ENCODE assay signal across 8 cellular contexts in genomic region chr19:1400281-1401137, GRCh38. TPM values are rescaled to one million over a fixed set of nuclear protein-coding genes. Genes with fewer than 3 reads are reported as not detected.
DNase-seq lines count a peak whose midpoint lies in the region; ATAC-seq, FAIRE-seq and TF ChIP-seq lines count a peak whose summit lies in the region.

No MANE protein-coding gene starts in this region.

- no peak for FAIRE-seq in A549 (lab: Jason Lieb, UNC)

- peak overlapping the region; percentile 65; the same call in 1 of the 2 replicates for H2AFZ ChIP-seq in SK-N-SH (ENCODE audit: low read depth)
- H2AFZ ChIP-seq in neuronal stem cell (ENCODE audit: low read length) = peak overlapping the region; percentile 89

- H2BK15ac ChIP-seq in neuronal stem cell (ENCODE audit: low read length) = peak overlapping the region; percentile 88

- peak overlapping the region; percentile 97 for H3K23ac ChIP-seq in neuronal stem cell (ENCODE audit: low read depth, low read length, poor library complexity)

- no peak for TF ChIP-seq RAD21 in A549 (conservative IDR thresholded peaks at IDR 0.05 in 1 of 2, IDR thresholded peaks at IDR 0.05 in 1 of 2)
- no peak for TF ChIP-seq RAD21 in SK-N-SH (IDR thresholded peaks at IDR 0.05; ENCODE audit: low read length)

- H2BK120ac ChIP-seq in neuronal stem cell (ENCODE audit: low read depth, low read length) = no peak overlapping the region

- H3K36me3 ChIP-seq in SK-N-SH (replicated peaks in 1 of 2; ENCODE audit: control insufficient read depth in 1 of 2, insufficient read depth in 2 of 2, low read length in 1 of 2) = no peaks in the 10 kb centered on the region
- peaks cover 4 to 17% of the 10 kb centered on the region in 2 donors for H3K36me3 ChIP-seq in neuronal stem cell (replicated peaks in 1 of 2; ENCODE audit: control insufficient read depth in 2 of 2, insufficient read depth in 2 of 2, low read length in 2 of 2)

- POLR2A ChIA-PET in A549 (lab: Yijun Ruan, JAX) = no interaction called here
- POLR2A ChIA-PET in SK-N-SH (lab: Yijun Ruan, JAX) = no interaction called here

- peak overlapping the region; percentile 75 for H2BK5ac ChIP-seq in neuronal stem cell (ENCODE audit: low read length)

- H3K4me1 ChIP-seq in A549 (peaks cover 15% of the 10 kb centered on the region; the same call in 2 of the 3 replicates), SK-N-SH (ENCODE audit: control insufficient read depth in 1 of 2, insufficient read depth in 2 of 2, low read depth in 1 of 2, low read length in 1 of 2) (peaks cover 0 to 6% of the 10 kb centered on the region in 2 experiments; a peak in 1 of 4 replicates), neuronal stem cell (ENCODE audit: control insufficient read depth in 2 of 2, insufficient read depth in 1 of 2, low read depth in 1 of 2, low read length in 2 of 2) (peaks cover 3 to 4% of the 10 kb centered on the region in 2 donors)

- TF ChIP-seq POLR2A in A549 (IDR thresholded peaks at IDR 0.05; ENCODE audit: low read length) = 0 out of 2 replicates have a peak, but pooled peaks have one; percentile 14

- DNase-seq in A549 (ENCODE audit: low read depth in 1 of 2, low spot score in 1 of 2) = peak in 1 of 2 experiments; percentile 42
- no peak for DNase-seq in GM12865 (ENCODE audit: low read depth)
- DNase-seq in SK-N-SH = peak; percentile 82
- peak; percentile 42 for DNase-seq in fibroblast of mammary gland (ENCODE audit: low read depth)
- no peak for DNase-seq in neuronal stem cell (ENCODE audit: low spot score)
- no peak for DNase-seq in activated effector memory CD4-positive, alpha-beta T cell treated with anti-CD3 and anti-CD28 coated beads, Interleukin-2, amount 50 U/mL, for 16 hours

- H2BK12ac ChIP-seq in neuronal stem cell (ENCODE audit: low read length) = no peak overlapping the region

- H2AK5ac ChIP-seq in neuronal stem cell (ENCODE audit: low read depth, low read length) = peak overlapping the region; percentile 99

- H3K9me2 ChIP-seq in SK-N-SH = no peaks in the 10 kb centered on the region

- peak overlapping the region; percentile 84 for H3K4ac ChIP-seq in neuronal stem cell (ENCODE audit: low read length)

- no peaks in the 10 kb centered on the region for H3K27me3 ChIP-seq in SK-N-SH (ENCODE audit: insufficient read depth)
- H3K27me3 ChIP-seq in neuronal stem cell (ENCODE audit: control insufficient read depth in 3 of 3, insufficient read depth in 3 of 3, low read depth in 1 of 3, low read length in 3 of 3) = no peaks in the 10 kb centered on the region

- H3K14ac ChIP-seq in neuronal stem cell (ENCODE audit: low read length) = peak overlapping the region; percentile 90

- H3K4me2 ChIP-seq in A549 (peak overlapping the region; percentile 81), SK-N-SH (peak overlapping the region; percentile 99), neuronal stem cell (ENCODE audit: insufficient read depth, low read length, poor library complexity, severe bottlenecking) (peak overlapping the region; percentile 89)

- peak; percentile 33 to 57; a peak in 3 of 6 replicates for ATAC-seq in A549
- no peak for ATAC-seq in GM21423 (IDR thresholded peaks at IDR 0.05; ENCODE audit: unreplicated experiment)
- no peak for ATAC-seq in HG03139 (IDR thresholded peaks at IDR 0.05; ENCODE audit: unreplicated experiment)

- peaks cover 7% of the 10 kb centered on the region for H3F3A ChIP-seq in SK-N-SH (replicated peaks; ENCODE audit: insufficient read depth)

- H3K9ac ChIP-seq in SK-N-SH (peak overlapping the region; percentile 62), neuronal stem cell (ENCODE audit: low read depth, low read length, poor library complexity) (peak overlapping the region; percentile 96)

- TF ChIP-seq EP300 in A549 (IDR thresholded peaks at IDR 0.05) (no peak), SK-N-SH (IDR thresholded peaks at IDR 0.05; ENCODE audit: borderline replicate concordance in 1 of 2, low read depth in 1 of 2, low read length in 1 of 2) (no peak)

- peak overlapping the region; percentile 69 to 95 for H3K27ac ChIP-seq in A549
- H3K27ac ChIP-seq in SK-N-SH (ENCODE audit: low read depth in 2 of 2, low read length in 1 of 2) = peak overlapping the region in 1 of 2 experiments; percentile 51; a peak in 1 of 4 replicates
- no peak overlapping the region for H3K27ac ChIP-seq in neuronal stem cell (replicated peaks; ENCODE audit: low read length)

- H3K18ac ChIP-seq in neuronal stem cell (ENCODE audit: low read length) = peak overlapping the region; percentile 95

- H3K79me2 ChIP-seq in SK-N-SH (ENCODE audit: insufficient read depth) = peaks cover 12% of the 10 kb centered on the region; the same call in 1 of the 2 replicates

- H4K20me1 ChIP-seq in SK-N-SH (ENCODE audit: insufficient read depth) = no peaks in the 10 kb centered on the region

- H3K9me3 ChIP-seq in A549 (no peaks in the 10 kb centered on the region), SK-N-SH (no peaks in the 10 kb centered on the region), neuronal stem cell (replicated peaks in 1 of 2; ENCODE audit: control insufficient read depth in 2 of 2, insufficient read depth in 1 of 2, low read depth in 1 of 2, low read length in 2 of 2) (no peaks in the 10 kb centered on the region)

- TF ChIP-seq CTCF in A549 (IDR thresholded peaks at IDR 0.05) (no peak), GM12865 (IDR thresholded peaks at IDR 0.05; ENCODE audit: insufficient read depth, low read depth, low read length, missing control alignments) (no peak), SK-N-SH (IDR thresholded peaks at IDR 0.05) (no peak), fibroblast of mammary gland (conservative IDR thresholded peaks at IDR 0.05; ENCODE audit: control insufficient read depth, insufficient read depth, low read depth, low read length) (no peak)

- H4K91ac ChIP-seq in neuronal stem cell (ENCODE audit: low read depth, low read length, poor library complexity) = no peak overlapping the region

- no peak overlapping the region for H4K8ac ChIP-seq in neuronal stem cell (ENCODE audit: low read depth, low read length)

- WGBS in A549 (ENCODE audit: missing lambda C conversion rate) = 57% methylated on average over 13 of the region's 36 CpGs
- WGBS in SK-N-SH (ENCODE audit: low lambda C conversion rate) = 52% methylated on average over 12 of the region's 36 CpGs
- WGBS in neuronal stem cell (ENCODE audit: extremely low coverage in 2 of 2, insufficient read length in 2 of 2, insufficient replicate concordance in 1 of 2), 2 donors = no CpG with 5 or more reads among the region's 36 CpGs

- CTCF ChIA-PET in A549 (lab: Yijun Ruan, JAX) = interaction anchor here (0.9 to 1.1 kb wide), 2 partner anchors 39 to 76 kb away, joined by 4 read pairs; no protein-coding TSS in a partner anchor
- CTCF ChIA-PET in SK-N-SH (lab: Yijun Ruan, JAX) = interaction anchor here (0.7 to 1.2 kb wide), 2 partner anchors 89 to 125 kb away, joined by 3 to 4 read pairs; no protein-coding TSS in a partner anchor

- H3K4me3 ChIP-seq in A549 (peak overlapping the region; percentile 60), GM12865 (ENCODE audit: low read depth, low read length) (peak overlapping the region; percentile 70), SK-N-SH (ENCODE audit: low read depth in 2 of 2, low read length in 1 of 2) (peak overlapping the region; percentile 75 to 79), fibroblast of mammary gland (ENCODE audit: control insufficient read depth, low read depth, low read length) (peak overlapping the region; percentile 48), neuronal stem cell (ENCODE audit: low read length in 2 of 2) (peak overlapping the region; percentile 74 to 94)

- peaks cover 22% of the 10 kb centered on the region for H3K79me1 ChIP-seq in neuronal stem cell (ENCODE audit: low read depth, low read length)

RNA-seq across cellular contexts. Expression of gene GAMT, which starts 0.8 kb away (rescaled TPM):
- polyA plus RNA-seq in A549 (2011; rRNA removed) (11.3 and 13.6 TPM in 2 replicates), A549 (2017; fragmentation: RNase III; extraction: RNeasy Plus Mini Kit Qiagen cat#74134 plus additional on column Dnase treatment) (24.7 to 26.0 TPM (median 25.7 TPM) in 3 replicates), SK-N-SH (2012; rRNA removed) (76.5 and 85.3 TPM in 2 replicates)
- polyA plus RNA-seq in A549 (2012; cell fraction: cytosol; rRNA removed) = 34.6 and 46.8 TPM in 2 replicates
- polyA plus RNA-seq in A549 (2012; cell fraction: nucleus; rRNA removed) = 31.9 and 42.0 TPM in 2 replicates
- polyA minus RNA-seq in A549 (2011; rRNA and poly(A)+ RNA removed) = 16.9 and 19.5 TPM in 2 replicates
- polyA plus RNA-seq in SK-N-SH (2012; cell fraction: cytosol; rRNA removed) = 32.5 and 58.6 TPM in 2 replicates
- 41.2 and 45.7 TPM in 2 replicates for polyA plus RNA-seq in SK-N-SH (2012; cell fraction: nucleus; rRNA removed)
- polyA plus RNA-seq in neuronal stem cell (2013, experiment 1 of 2) = 41.6 TPM
- polyA plus RNA-seq in neuronal stem cell (2013, experiment 2 of 2) = 42.6 TPM

RNA-seq across cellular contexts. Expression of gene DAZAP1, which starts 6.9 kb away (rescaled TPM):
- 47.8 and 58.9 TPM in 2 replicates for polyA plus RNA-seq in A549 (2011; rRNA removed)
- 71.1 and 85.7 TPM in 2 replicates for polyA plus RNA-seq in A549 (2012; cell fraction: cytosol; rRNA removed)
- 80.2 and 89.4 TPM in 2 replicates for polyA plus RNA-seq in A549 (2012; cell fraction: nucleus; rRNA removed)
- 86.3 to 87.7 TPM (median 86.5 TPM) in 3 replicates for polyA plus RNA-seq in A549 (2017; fragmentation: RNase III; extraction: RNeasy Plus Mini Kit Qiagen cat#74134 plus additional on column Dnase treatment)
- 29.1 and 40.5 TPM in 2 replicates for polyA minus RNA-seq in A549 (2011; rRNA and poly(A)+ RNA removed)
- polyA plus RNA-seq in SK-N-SH (2012; rRNA removed) = 43.8 and 54.3 TPM in 2 replicates
- 41.8 and 45.0 TPM in 2 replicates for polyA plus RNA-seq in SK-N-SH (2012; cell fraction: cytosol; rRNA removed)
- polyA plus RNA-seq in SK-N-SH (2012; cell fraction: nucleus; rRNA removed) = 102 and 111 TPM in 2 replicates
- 124 TPM for polyA plus RNA-seq in neuronal stem cell (2013, experiment 1 of 2)
- polyA plus RNA-seq in neuronal stem cell (2013, experiment 2 of 2) = 126 TPM

RNA-seq across cellular contexts. Expression of gene NDUFS7, which starts 16.8 kb away (rescaled TPM):
- 18.6 and 19.3 TPM in 2 replicates for polyA plus RNA-seq in A549 (2011; rRNA removed)
- polyA plus RNA-seq in A549 (2012; cell fraction: cytosol; rRNA removed) = 129 and 157 TPM in 2 replicates
- 103 and 186 TPM in 2 replicates for polyA plus RNA-seq in A549 (2012; cell fraction: nucleus; rRNA removed)
- polyA plus RNA-seq in A549 (2017; fragmentation: RNase III; extraction: RNeasy Plus Mini Kit Qiagen cat#74134 plus additional on column Dnase treatment) = 68.4 to 72.8 TPM (median 68.9 TPM) in 3 replicates
- polyA minus RNA-seq in A549 (2011; rRNA and poly(A)+ RNA removed) = 8.1 and 19.8 TPM in 2 replicates
- 52.5 and 66.4 TPM in 2 replicates for polyA plus RNA-seq in SK-N-SH (2012; rRNA removed)
- 22.6 and 43.2 TPM in 2 replicates for polyA plus RNA-seq in SK-N-SH (2012; cell fraction: cytosol; rRNA removed)
- polyA plus RNA-seq in SK-N-SH (2012; cell fraction: nucleus; rRNA removed) = 49.8 and 83.8 TPM in 2 replicates
- 61.9 TPM for polyA plus RNA-seq in neuronal stem cell (2013, experiment 1 of 2)
- 60.2 TPM for polyA plus RNA-seq in neuronal stem cell (2013, experiment 2 of 2)

RNA-seq across cellular contexts. Expression of gene RPS15, which starts 37.7 kb away (rescaled TPM):
- polyA plus RNA-seq in A549 (2011; rRNA removed) (485 and 525 TPM in 2 replicates), A549 (2017; fragmentation: RNase III; extraction: RNeasy Plus Mini Kit Qiagen cat#74134 plus additional on column Dnase treatment) (1,370 to 1,458 TPM (median 1,378 TPM) in 3 replicates), SK-N-SH (2012; rRNA removed) (2,836 and 3,749 TPM in 2 replicates)
- 2,687 and 2,770 TPM in 2 replicates for polyA plus RNA-seq in A549 (2012; cell fraction: cytosol; rRNA removed)
- 2,142 and 3,339 TPM in 2 replicates for polyA plus RNA-seq in A549 (2012; cell fraction: nucleus; rRNA removed)
- polyA minus RNA-seq in A549 (2011; rRNA and poly(A)+ RNA removed) = 298 and 489 TPM in 2 replicates
- polyA plus RNA-seq in SK-N-SH (2012; cell fraction: cytosol; rRNA removed) = 2,019 and 3,381 TPM in 2 replicates
- polyA plus RNA-seq in SK-N-SH (2012; cell fraction: nucleus; rRNA removed) = 943 and 2,115 TPM in 2 replicates
- polyA plus RNA-seq in neuronal stem cell (2013, experiment 1 of 2) = 3,965 TPM
- polyA plus RNA-seq in neuronal stem cell (2013, experiment 2 of 2) = 3,732 TPM

RNA-seq across cellular contexts. Expression of gene APC2, which starts 49.4 kb away (rescaled TPM):
- polyA plus RNA-seq in A549 (2011; rRNA removed) = 0.32 and 0.36 TPM in 2 replicates
- polyA plus RNA-seq in A549 (2012; cell fraction: cytosol; rRNA removed) = 1.2 and 1.5 TPM in 2 replicates
- polyA plus RNA-seq in A549 (2012; cell fraction: nucleus; rRNA removed) = 1.8 and 3.5 TPM in 2 replicates
- 1.3 to 1.6 TPM (median 1.6 TPM) in 3 replicates for polyA plus RNA-seq in A549 (2017; fragmentation: RNase III; extraction: RNeasy Plus Mini Kit Qiagen cat#74134 plus additional on column Dnase treatment)
- 0.68 and 1.0 TPM in 2 replicates for polyA minus RNA-seq in A549 (2011; rRNA and poly(A)+ RNA removed)
- polyA plus RNA-seq in SK-N-SH (2012; rRNA removed) = 1.3 and 1.8 TPM in 2 replicates
- 0.59 and 1.3 TPM in 2 replicates for polyA plus RNA-seq in SK-N-SH (2012; cell fraction: cytosol; rRNA removed)
- polyA plus RNA-seq in SK-N-SH (2012; cell fraction: nucleus; rRNA removed) = 4.1 and 5.2 TPM in 2 replicates
- polyA plus RNA-seq in neuronal stem cell (2013, experiment 1 of 2) = 3.4 TPM
- polyA plus RNA-seq in neuronal stem cell (2013, experiment 2 of 2) = 3.9 TPM

Comparison
In these comparisons a context has a peak if more than half of its experiments do, and no peak if none do; other contexts are left out.
1. ATAC-seq: peak in A549 (2 of 2); none in GM21423 (single experiment) and HG03139 (single experiment).
2. DNase-seq: peak in SK-N-SH (single experiment) and fibroblast of mammary gland (single experiment); none in GM12865 (single experiment), neuronal stem cell (single experiment) and activated effector memory CD4-positive, alpha-beta T cell treated with anti-CD3 and anti-CD28 coated beads, Interleukin-2, amount 50 U/mL, for 16 hours (single experiment).
3. Of the 12 proteins assayed by ChIP-seq in both A549 and SK-N-SH: peak only in A549: none; only in SK-N-SH: RCOR1; in both: none; in neither: 11.
4. Peak in every context shown above with its lines, with median percentiles within 50 percentile points of each other: H3K4me2 ChIP-seq and H3K4me3 ChIP-seq.